In genomic region chr20:59725476-59726119, GRCh38 we compare ENCODE assay signal across 2 cellular contexts.
TF ChIP-seq lines count a peak whose summit lies in the region.

No MANE protein-coding gene starts in this region.

TF ChIP-seq in A549, 52 proteins besides CTCF, POLR2A, EP300 and RAD21 (continued from another document):
- TF ChIP-seq, protein P1, sequence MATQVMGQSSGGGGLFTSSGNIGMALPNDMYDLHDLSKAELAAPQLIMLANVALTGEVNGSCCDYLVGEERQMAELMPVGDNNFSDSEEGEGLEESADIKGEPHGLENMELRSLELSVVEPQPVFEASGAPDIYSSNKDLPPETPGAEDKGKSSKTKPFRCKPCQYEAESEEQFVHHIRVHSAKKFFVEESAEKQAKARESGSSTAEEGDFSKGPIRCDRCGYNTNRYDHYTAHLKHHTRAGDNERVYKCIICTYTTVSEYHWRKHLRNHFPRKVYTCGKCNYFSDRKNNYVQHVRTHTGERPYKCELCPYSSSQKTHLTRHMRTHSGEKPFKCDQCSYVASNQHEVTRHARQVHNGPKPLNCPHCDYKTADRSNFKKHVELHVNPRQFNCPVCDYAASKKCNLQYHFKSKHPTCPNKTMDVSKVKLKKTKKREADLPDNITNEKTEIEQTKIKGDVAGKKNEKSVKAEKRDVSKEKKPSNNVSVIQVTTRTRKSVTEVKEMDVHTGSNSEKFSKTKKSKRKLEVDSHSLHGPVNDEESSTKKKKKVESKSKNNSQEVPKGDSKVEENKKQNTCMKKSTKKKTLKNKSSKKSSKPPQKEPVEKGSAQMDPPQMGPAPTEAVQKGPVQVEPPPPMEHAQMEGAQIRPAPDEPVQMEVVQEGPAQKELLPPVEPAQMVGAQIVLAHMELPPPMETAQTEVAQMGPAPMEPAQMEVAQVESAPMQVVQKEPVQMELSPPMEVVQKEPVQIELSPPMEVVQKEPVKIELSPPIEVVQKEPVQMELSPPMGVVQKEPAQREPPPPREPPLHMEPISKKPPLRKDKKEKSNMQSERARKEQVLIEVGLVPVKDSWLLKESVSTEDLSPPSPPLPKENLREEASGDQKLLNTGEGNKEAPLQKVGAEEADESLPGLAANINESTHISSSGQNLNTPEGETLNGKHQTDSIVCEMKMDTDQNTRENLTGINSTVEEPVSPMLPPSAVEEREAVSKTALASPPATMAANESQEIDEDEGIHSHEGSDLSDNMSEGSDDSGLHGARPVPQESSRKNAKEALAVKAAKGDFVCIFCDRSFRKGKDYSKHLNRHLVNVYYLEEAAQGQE (IDR thresholded peaks at IDR 0.05): no peak
- TF ChIP-seq HOXB13 (CRISPR knock-in tag; IDR thresholded peaks at IDR 0.05; ENCODE audit: low read depth): no peak
- no peak for TF ChIP-seq NR3C1 (IDR thresholded peaks at IDR 0.05)
- TF ChIP-seq USF2 (IDR thresholded peaks at IDR 0.05): no peak
- TF ChIP-seq TP53 (CRISPR knock-in tag; IDR thresholded peaks at IDR 0.05): no peak
- TF ChIP-seq, protein P2, sequence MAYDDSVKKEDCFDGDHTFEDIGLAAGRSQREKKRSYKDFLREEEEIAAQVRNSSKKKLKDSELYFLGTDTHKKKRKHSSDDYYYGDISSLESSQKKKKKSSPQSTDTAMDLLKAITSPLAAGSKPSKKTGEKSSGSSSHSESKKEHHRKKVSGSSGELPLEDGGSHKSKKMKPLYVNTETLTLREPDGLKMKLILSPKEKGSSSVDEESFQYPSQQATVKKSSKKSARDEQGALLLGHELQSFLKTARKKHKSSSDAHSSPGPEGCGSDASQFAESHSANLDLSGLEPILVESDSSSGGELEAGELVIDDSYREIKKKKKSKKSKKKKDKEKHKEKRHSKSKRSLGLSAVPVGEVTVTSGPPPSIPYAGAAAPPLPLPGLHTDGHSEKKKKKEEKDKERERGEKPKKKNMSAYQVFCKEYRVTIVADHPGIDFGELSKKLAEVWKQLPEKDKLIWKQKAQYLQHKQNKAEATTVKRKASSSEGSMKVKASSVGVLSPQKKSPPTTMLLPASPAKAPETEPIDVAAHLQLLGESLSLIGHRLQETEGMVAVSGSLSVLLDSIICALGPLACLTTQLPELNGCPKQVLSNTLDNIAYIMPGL (CRISPR knock-in tag; IDR thresholded peaks at IDR 0.05; ENCODE audit: borderline replicate concordance): no peak
- TF ChIP-seq ESRRA (IDR thresholded peaks at IDR 0.05; ENCODE audit: borderline replicate concordance, low read length): no peak
- TF ChIP-seq ZC3H11A (IDR thresholded peaks at IDR 0.05): no peak
- no peak for TF ChIP-seq MAZ (IDR thresholded peaks at IDR 0.05; ENCODE audit: borderline replicate concordance, low read depth, low read length)

TF ChIP-seq in GM23338, 12 proteins besides CTCF, POLR2A, EP300 and RAD21 (continued from another document):
- TF ChIP-seq, protein P3, sequence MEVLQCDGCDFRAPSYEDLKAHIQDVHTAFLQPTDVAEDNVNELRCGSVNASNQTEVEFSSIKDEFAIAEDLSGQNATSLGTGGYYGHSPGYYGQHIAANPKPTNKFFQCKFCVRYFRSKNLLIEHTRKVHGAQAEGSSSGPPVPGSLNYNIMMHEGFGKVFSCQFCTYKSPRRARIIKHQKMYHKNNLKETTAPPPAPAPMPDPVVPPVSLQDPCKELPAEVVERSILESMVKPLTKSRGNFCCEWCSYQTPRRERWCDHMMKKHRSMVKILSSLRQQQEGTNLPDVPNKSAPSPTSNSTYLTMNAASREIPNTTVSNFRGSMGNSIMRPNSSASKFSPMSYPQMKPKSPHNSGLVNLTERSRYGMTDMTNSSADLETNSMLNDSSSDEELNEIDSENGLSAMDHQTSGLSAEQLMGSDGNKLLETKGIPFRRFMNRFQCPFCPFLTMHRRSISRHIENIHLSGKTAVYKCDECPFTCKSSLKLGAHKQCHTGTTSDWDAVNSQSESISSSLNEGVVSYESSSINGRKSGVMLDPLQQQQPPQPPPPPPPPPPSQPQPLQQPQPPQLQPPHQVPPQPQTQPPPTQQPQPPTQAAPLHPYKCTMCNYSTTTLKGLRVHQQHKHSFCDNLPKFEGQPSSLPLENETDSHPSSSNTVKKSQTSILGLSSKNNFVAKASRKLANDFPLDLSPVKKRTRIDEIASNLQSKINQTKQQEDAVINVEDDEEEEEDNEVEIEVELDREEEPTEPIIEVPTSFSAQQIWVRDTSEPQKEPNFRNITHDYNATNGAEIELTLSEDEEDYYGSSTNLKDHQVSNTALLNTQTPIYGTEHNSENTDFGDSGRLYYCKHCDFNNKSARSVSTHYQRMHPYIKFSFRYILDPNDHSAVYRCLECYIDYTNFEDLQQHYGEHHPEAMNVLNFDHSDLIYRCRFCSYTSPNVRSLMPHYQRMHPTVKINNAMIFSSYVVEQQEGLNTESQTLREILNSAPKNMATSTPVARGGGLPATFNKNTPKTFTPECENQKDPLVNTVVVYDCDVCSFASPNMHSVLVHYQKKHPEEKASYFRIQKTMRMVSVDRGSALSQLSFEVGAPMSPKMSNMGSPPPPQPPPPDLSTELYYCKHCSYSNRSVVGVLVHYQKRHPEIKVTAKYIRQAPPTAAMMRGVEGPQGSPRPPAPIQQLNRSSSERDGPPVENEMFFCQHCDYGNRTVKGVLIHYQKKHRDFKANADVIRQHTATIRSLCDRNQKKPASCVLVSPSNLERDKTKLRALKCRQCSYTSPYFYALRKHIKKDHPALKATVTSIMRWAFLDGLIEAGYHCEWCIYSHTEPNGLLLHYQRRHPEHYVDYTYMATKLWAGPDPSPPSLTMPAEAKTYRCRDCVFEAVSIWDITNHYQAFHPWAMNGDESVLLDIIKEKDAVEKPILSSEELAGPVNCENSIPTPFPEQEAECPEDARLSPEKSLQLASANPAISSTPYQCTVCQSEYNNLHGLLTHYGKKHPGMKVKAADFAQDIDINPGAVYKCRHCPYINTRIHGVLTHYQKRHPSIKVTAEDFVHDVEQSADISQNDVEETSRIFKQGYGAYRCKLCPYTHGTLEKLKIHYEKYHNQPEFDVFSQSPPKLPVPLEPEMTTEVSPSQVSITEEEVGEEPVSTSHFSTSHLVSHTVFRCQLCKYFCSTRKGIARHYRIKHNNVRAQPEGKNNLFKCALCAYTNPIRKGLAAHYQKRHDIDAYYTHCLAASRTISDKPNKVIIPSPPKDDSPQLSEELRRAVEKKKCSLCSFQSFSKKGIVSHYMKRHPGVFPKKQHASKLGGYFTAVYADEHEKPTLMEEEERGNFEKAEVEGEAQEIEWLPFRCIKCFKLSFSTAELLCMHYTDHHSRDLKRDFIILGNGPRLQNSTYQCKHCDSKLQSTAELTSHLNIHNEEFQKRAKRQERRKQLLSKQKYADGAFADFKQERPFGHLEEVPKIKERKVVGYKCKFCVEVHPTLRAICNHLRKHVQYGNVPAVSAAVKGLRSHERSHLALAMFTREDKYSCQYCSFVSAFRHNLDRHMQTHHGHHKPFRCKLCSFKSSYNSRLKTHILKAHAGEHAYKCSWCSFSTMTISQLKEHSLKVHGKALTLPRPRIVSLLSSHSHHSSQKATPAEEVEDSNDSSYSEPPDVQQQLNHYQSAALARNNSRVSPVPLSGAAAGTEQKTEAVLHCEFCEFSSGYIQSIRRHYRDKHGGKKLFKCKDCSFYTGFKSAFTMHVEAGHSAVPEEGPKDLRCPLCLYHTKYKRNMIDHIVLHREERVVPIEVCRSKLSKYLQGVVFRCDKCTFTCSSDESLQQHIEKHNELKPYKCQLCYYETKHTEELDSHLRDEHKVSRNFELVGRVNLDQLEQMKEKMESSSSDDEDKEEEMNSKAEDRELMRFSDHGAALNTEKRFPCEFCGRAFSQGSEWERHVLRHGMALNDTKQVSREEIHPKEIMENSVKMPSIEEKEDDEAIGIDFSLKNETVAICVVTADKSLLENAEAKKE (CRISPR knock-in tag; IDR thresholded peaks at IDR 0.05): no peak
- TF ChIP-seq NANOG (IDR thresholded peaks at IDR 0.05; ENCODE audit: borderline replicate concordance): no peak
- no peak for TF ChIP-seq EZH2 (IDR thresholded peaks at IDR 0.05; ENCODE audit: low read depth, unreplicated experiment)
- no peak for TF ChIP-seq ETS1 (IDR thresholded peaks at IDR 0.05)
TF ChIP-seq in GM23338: peak in this region for 0.
